Comparison of ENCODE assay signal across 8 cellular contexts in genomic region chr9:95494022-95494415, GRCh38. TPM values are rescaled to one million over a fixed set of nuclear protein-coding genes. Genes with fewer than 3 reads are reported as not detected.
DNase-seq lines count a peak whose midpoint lies in the region; ATAC-seq and TF ChIP-seq lines count a peak whose summit lies in the region.

No MANE protein-coding gene starts in this region.

- intact Hi-C loops in natural killer cell (cut with micrococcal nuclease), result loop anchor here (1.0 to 10.0 kb wide), 3 partner anchors 12 to 721 kb away; no protein-coding TSS in a partner anchor

- no peaks in the 10 kb centered on the region for H3K27me3 ChIP-seq in osteoblast (ENCODE audit: insufficient read depth, low read length)

- no peak overlapping the region for H3K4me2 ChIP-seq in osteoblast (ENCODE audit: insufficient read depth, low read length)

- CTCF ChIA-PET in activated CD4-positive, alpha-beta T cell treated with anti-CD3 and anti-CD28 coated beads, Interleukin-2, amount 10 ng/mL, durations not matched to agents 7 days and 5 days (lab: Charles Lee), result interaction anchor here (0.5 to 1.3 kb wide), 5 partner anchors 9 to 1528 kb away, joined by 3 to 5 read pairs (median 4); no protein-coding TSS in a partner anchor

- DNase-seq in activated CD4-positive, alpha-beta T cell treated with anti-CD3 and anti-CD28 coated beads, Interleukin-2, amount 10 ng/mL, durations not matched to agents 7 days and 5 days, result peak; percentile 29
- DNase-seq in activated CD4-positive, alpha-beta T cell treated with anti-CD3 and anti-CD28 coated beads, Interleukin-2, amount 50 U/mL, for 1 hour, result no peak
- DNase-seq in NCI-H2029 treated with DMSO at 0.1 percent for 48 hours (lab: John Stamatoyannopoulos, UW) (peak; percentile 78), natural killer cell (no peak), foreskin melanocyte (no peak), osteoblast (ENCODE audit: insufficient read length, low spot score, missing footprints) (no peak)
- peak in 1 of 2 donors; percentile 46 for DNase-seq in activated T-cell treated with anti-CD3 and anti-CD28 coated beads, Interleukin-2, amount 50 U/mL, for 72 hours

- no peak for TF ChIP-seq CTCF in natural killer cell (IDR thresholded peaks at IDR 0.05)
- TF ChIP-seq CTCF in osteoblast (IDR thresholded peaks at IDR 0.05; ENCODE audit: extremely low read depth, low read depth, low read length), result no peak

- peaks cover 4% of the 10 kb centered on the region for H4K20me1 ChIP-seq in osteoblast (ENCODE audit: insufficient read depth, low read length)

- H3K4me1 Mint-ChIP-seq in activated CD4-positive, alpha-beta T cell treated with anti-CD3 and anti-CD28 coated beads, Interleukin-2, amount 10 ng/mL, durations not matched to agents 7 days and 5 days, result peaks cover 71% of the 10 kb centered on the region
- peaks cover 34% of the 10 kb centered on the region for H3K4me1 Mint-ChIP-seq in activated T-cell treated with anti-CD3 and anti-CD28 coated beads, Interleukin-2, amount 50 U/mL, for 72 hours (ENCODE audit: low read depth)
- peaks cover 66 to 69% of the 10 kb centered on the region in 2 donors for H3K4me1 Mint-ChIP-seq in natural killer cell

- no peak overlapping the region for H2AFZ ChIP-seq in osteoblast (ENCODE audit: low read length)

- H3K27me3 Mint-ChIP-seq in activated CD4-positive, alpha-beta T cell treated with anti-CD3 and anti-CD28 coated beads, Interleukin-2, amount 10 ng/mL, durations not matched to agents 7 days and 5 days, result peaks cover 15% of the 10 kb centered on the region
- H3K27me3 Mint-ChIP-seq in activated T-cell treated with anti-CD3 and anti-CD28 coated beads, Interleukin-2, amount 50 U/mL, for 72 hours (ENCODE audit: low read depth), result no peaks in the 10 kb centered on the region
- H3K27me3 Mint-ChIP-seq in natural killer cell (ENCODE audit: low read depth in 2 of 2), result peaks cover 0 to 9% of the 10 kb centered on the region in 2 donors

- no peaks in the 10 kb centered on the region for H3K9me3 Mint-ChIP-seq in activated CD4-positive, alpha-beta T cell treated with anti-CD3 and anti-CD28 coated beads, Interleukin-2, amount 10 ng/mL, durations not matched to agents 7 days and 5 days
- H3K9me3 Mint-ChIP-seq in activated T-cell treated with anti-CD3 and anti-CD28 coated beads, Interleukin-2, amount 50 U/mL, for 72 hours, result no peaks in the 10 kb centered on the region
- H3K9me3 Mint-ChIP-seq in natural killer cell, result no peaks in the 10 kb centered on the region

- peak; percentile 14 to 21 for ATAC-seq in activated T-cell treated with anti-CD3 and anti-CD28 coated beads, Interleukin-2, amount 50 U/mL, for 72 hours (replicated peaks in 1 of 2)
- no peak for ATAC-seq in natural killer cell
- ATAC-seq in HG02610 (IDR thresholded peaks at IDR 0.05; ENCODE audit: unreplicated experiment), result no peak

- H3K36me3 Mint-ChIP-seq in activated CD4-positive, alpha-beta T cell treated with anti-CD3 and anti-CD28 coated beads, Interleukin-2, amount 10 ng/mL, durations not matched to agents 7 days and 5 days (ENCODE audit: low read depth), result no peaks in the 10 kb centered on the region
- H3K36me3 Mint-ChIP-seq in activated T-cell treated with anti-CD3 and anti-CD28 coated beads, Interleukin-2, amount 50 U/mL, for 72 hours (ENCODE audit: insufficient read depth in 2 of 2), result no peaks in the 10 kb centered on the region
- no peaks in the 10 kb centered on the region for H3K36me3 Mint-ChIP-seq in natural killer cell

- no peak overlapping the region for H3K4me3 ChIP-seq in osteoblast (ENCODE audit: insufficient read depth, low read length)

- no peaks in the 10 kb centered on the region for H3K36me3 ChIP-seq in osteoblast (ENCODE audit: insufficient read depth, low read length)

- H3K27ac Mint-ChIP-seq in activated CD4-positive, alpha-beta T cell treated with anti-CD3 and anti-CD28 coated beads, Interleukin-2, amount 10 ng/mL, durations not matched to agents 7 days and 5 days, result peak overlapping the region; percentile 94
- H3K27ac Mint-ChIP-seq in activated T-cell treated with anti-CD3 and anti-CD28 coated beads, Interleukin-2, amount 50 U/mL, for 72 hours, result peak overlapping the region; percentile 88
- peak overlapping the region; percentile 96 to 99 for H3K27ac Mint-ChIP-seq in natural killer cell

- H3K4me1 ChIP-seq in osteoblast (ENCODE audit: insufficient read depth, low read length), result peaks cover 19% of the 10 kb centered on the region

- H3K79me2 ChIP-seq in osteoblast (ENCODE audit: insufficient read depth, low read length), result no peaks in the 10 kb centered on the region

- POLR2A ChIA-PET in activated CD4-positive, alpha-beta T cell treated with anti-CD3 and anti-CD28 coated beads, Interleukin-2, amount 10 ng/mL, durations not matched to agents 7 days and 5 days (lab: Charles Lee), result interaction anchor here (1.2 kb wide), 1 partner anchor 15 kb away, joined by 3 read pairs; no protein-coding TSS in a partner anchor

- no peak overlapping the region for H3K27ac ChIP-seq in osteoblast (ENCODE audit: low read depth, low read length)

- peak overlapping the region; percentile 65 for H3K4me3 Mint-ChIP-seq in activated CD4-positive, alpha-beta T cell treated with anti-CD3 and anti-CD28 coated beads, Interleukin-2, amount 10 ng/mL, durations not matched to agents 7 days and 5 days
- H3K4me3 Mint-ChIP-seq in activated T-cell treated with anti-CD3 and anti-CD28 coated beads, Interleukin-2, amount 50 U/mL, for 72 hours, result peak overlapping the region; percentile 87 to 92
- peak overlapping the region; percentile 98 for H3K4me3 Mint-ChIP-seq in natural killer cell

- H3K9me3 ChIP-seq in osteoblast (ENCODE audit: low read depth, low read length), result no peaks in the 10 kb centered on the region

RNA-seq across cellular contexts. Expression of gene PTCH1, which starts 22.8 kb away (rescaled TPM):
- 1 to 10 TPM; 7.1 to 8.9 TPM for total RNA-seq in activated CD4-positive, alpha-beta T cell treated with anti-CD3 and anti-CD28 coated beads, Interleukin-2, amount 10 ng/mL, durations not matched to agents 7 days and 5 days
- total RNA-seq in activated T-cell treated with anti-CD3 and anti-CD28 coated beads, Interleukin-2, amount 50 U/mL, for 72 hours, result 10 to 100 TPM in 1 of 2 donors, 1 to 10 TPM in 1; 5.9 to 10.5 TPM
- total RNA-seq in natural killer cell, result 100 to 1,000 TPM in 1 of 3 donors, 10 to 100 TPM in 2; 60.9 to 127 (median 82.1) TPM
- 3.3 and 7.7 TPM in 2 replicates for total RNA-seq in osteoblast

Comparison
In these comparisons a context has a peak if more than half of its experiments do, and no peak if none do; other contexts are left out.
1. DNase-seq: peak in activated CD4-positive, alpha-beta T cell treated with anti-CD3 and anti-CD28 coated beads, Interleukin-2, amount 10 ng/mL, durations not matched to agents 7 days and 5 days (single experiment) and NCI-H2029 treated with DMSO at 0.1 percent for 48 hours (single experiment); none in activated CD4-positive, alpha-beta T cell treated with anti-CD3 and anti-CD28 coated beads, Interleukin-2, amount 50 U/mL, for 1 hour (single experiment), natural killer cell (single experiment), foreskin melanocyte (single experiment) and osteoblast (single experiment).
2. ATAC-seq: peak in activated T-cell treated with anti-CD3 and anti-CD28 coated beads, Interleukin-2, amount 50 U/mL, for 72 hours (2 of 2); none in natural killer cell (0 of 3) and HG02610 (single experiment).
3. Peak in every context shown above with its lines, with median percentiles within 50 percentile points of each other: H3K27ac Mint-ChIP-seq and H3K4me3 Mint-ChIP-seq.